ENCODE assay signal across 8 cellular contexts in the genomic region with DNA sequence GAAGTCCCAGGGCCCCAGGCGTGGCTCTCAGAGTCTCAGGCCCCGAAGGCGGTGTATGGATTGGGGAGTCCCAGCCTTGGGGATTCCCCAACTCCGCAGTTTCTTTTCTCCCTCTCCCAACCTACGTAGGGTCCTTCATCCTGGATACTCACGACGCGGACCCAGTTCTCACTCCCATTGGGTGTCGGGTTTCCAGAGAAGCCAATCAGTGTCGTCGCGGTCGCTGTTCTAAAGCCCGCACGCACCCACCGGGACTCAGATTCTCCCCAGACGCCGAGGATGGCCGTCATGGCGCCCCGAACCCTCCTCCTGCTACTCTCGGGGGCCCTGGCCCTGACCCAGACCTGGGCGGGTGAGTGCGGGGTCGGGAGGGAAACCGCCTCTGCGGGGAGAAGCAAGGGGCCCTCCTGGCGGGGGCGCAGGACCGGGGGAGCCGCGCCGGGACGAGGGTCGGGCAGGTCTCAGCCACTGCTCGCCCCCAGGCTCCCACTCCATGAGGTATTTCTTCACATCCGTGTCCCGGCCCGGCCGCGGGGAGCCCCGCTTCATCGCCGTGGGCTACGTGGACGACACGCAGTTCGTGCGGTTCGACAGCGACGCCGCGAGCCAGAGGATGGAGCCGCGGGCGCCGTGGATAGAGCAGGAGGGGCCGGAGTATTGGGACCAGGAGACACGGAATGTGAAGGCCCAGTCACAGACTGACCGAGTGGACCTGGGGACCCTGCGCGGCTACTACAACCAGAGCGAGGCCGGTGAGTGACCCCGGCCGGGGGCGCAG. TPM values are rescaled to one million over a fixed set of nuclear protein-coding genes. Genes with fewer than 3 reads are reported as not detected.
DNase-seq lines count a peak whose midpoint lies in the region; ATAC-seq and TF ChIP-seq lines count a peak whose summit lies in the region.

A gene (plus strand): TSS at position 258 of the 778 bp plus-strand sequence. CDS start 22 bp downstream, at position 280.

- H3K9me3 ChIP-seq in mammary epithelial cell (replicated peaks; ENCODE audit: insufficient read depth, low read length) (no peaks in the 10 kb centered on the region), iPS-20b (ENCODE audit: insufficient read depth, low read depth, low read length) (no peaks in the 10 kb centered on the region)

- H3K27ac ChIP-seq in mammary epithelial cell (ENCODE audit: insufficient read depth, low read depth, low read length), result peak within 1 kb of the TSS; percentile 93
- no peak within 1 kb of the TSS for H3K27ac ChIP-seq in iPS-20b (ENCODE audit: low read length)
- peak within 1 kb of the TSS; percentile 22 to 97 (median 89) for H3K27ac ChIP-seq in skin epidermis

- peak; percentile 92 for DNase-seq in ACHN
- peak; percentile 73 for DNase-seq in NCI-H2196 treated with DMSO at 0.1 percent for 48 hours (lab: John Stamatoyannopoulos, UW; ENCODE audit: unreplicated experiment)
- peak; percentile 97 for DNase-seq in mammary epithelial cell

- ATAC-seq in GM18873 (IDR thresholded peaks at IDR 0.05; ENCODE audit: low FRiP score, unreplicated experiment) (peak; percentile 87), HG03135 (IDR thresholded peaks at IDR 0.05; ENCODE audit: unreplicated experiment) (peak; percentile 91)

- in situ Hi-C loops in ACHN (cut with HindIII; ENCODE audit: low pct_ligation_motif_present, low pct_unique_long_range_greater_than_20kb, low sequenced_read_pairs) (no loop called here), mammary epithelial cell (cut with MboI; ENCODE audit: low sequenced_read_pairs in 2 of 2) (no loop called here)

- intact Hi-C loops in mammary epithelial cell (cut with micrococcal nuclease), result loop anchor here (1.0 to 5.0 kb wide), 3 partner anchors 34 to 94 kb away; no protein-coding TSS in a partner anchor

- peaks cover 15% of the 10 kb centered on the region for H3K79me2 ChIP-seq in mammary epithelial cell (ENCODE audit: insufficient read depth, low read length)

- CTCF ChIA-PET in mammary epithelial cell (lab: Charles Lee; ENCODE audit: low non-redundant PET), result no interaction called here

- H3K27me3 ChIP-seq in mammary epithelial cell (ENCODE audit: insufficient read depth, low read length) (no peaks in the 10 kb centered on the region), iPS-20b (ENCODE audit: insufficient read depth, low read length) (peaks cover 7% of the 10 kb centered on the region)

- H2AFZ ChIP-seq in mammary epithelial cell (ENCODE audit: low read depth, low read length), result peak within 1 kb of the TSS; percentile 89

- H3K9ac ChIP-seq in mammary epithelial cell (ENCODE audit: insufficient read depth, low read length) (peak within 1 kb of the TSS; percentile 79), iPS-20b (ENCODE audit: low read depth, low read length) (peak within 1 kb of the TSS; percentile 56; the same call in 1 of the 2 replicates)

- dilution Hi-C loops in mammary epithelial cell (cut with HindIII; ENCODE audit: low sequenced_read_pairs), result no loop called here

- H4K20me1 ChIP-seq in mammary epithelial cell (ENCODE audit: insufficient read depth, low read length), result no peaks in the 10 kb centered on the region

- H3K4me2 ChIP-seq in mammary epithelial cell (ENCODE audit: insufficient read depth, low read depth, low read length), result peak within 1 kb of the TSS; percentile 90

- H3K4me1 ChIP-seq in mammary epithelial cell (ENCODE audit: insufficient read depth, low read length), result peaks cover 8% of the 10 kb centered on the region
- H3K4me1 ChIP-seq in iPS-20b (ENCODE audit: insufficient read depth, low read length), result no peaks in the 10 kb centered on the region; the same call in 1 of the 2 replicates

- TF ChIP-seq CTCF in WI38 (IDR thresholded peaks at IDR 0.05; ENCODE audit: low read depth, low read length) (no peak), mammary epithelial cell (conservative IDR thresholded peaks at IDR 0.05 in 1 of 2, IDR thresholded peaks at IDR 0.05 in 1 of 2; ENCODE audit: extremely low read depth in 1 of 2, insufficient read depth in 1 of 2, low read depth in 1 of 2, low read length in 2 of 2) (peak in 1 of 2 donors; percentile 13)

- H3K36me3 ChIP-seq in mammary epithelial cell (ENCODE audit: insufficient read depth, low read length) (peaks cover 4% of the 10 kb centered on the region), iPS-20b (ENCODE audit: insufficient read depth, low read depth, low read length) (peaks cover 5% of the 10 kb centered on the region; the same call in 1 of the 2 replicates)

- H3K4me3 ChIP-seq in WI38 (ENCODE audit: low read depth, low read length), result peak within 1 kb of the TSS; percentile 67
- H3K4me3 ChIP-seq in mammary epithelial cell (replicated peaks in 1 of 3; ENCODE audit: insufficient read depth in 1 of 3, low read depth in 2 of 3, low read length in 3 of 3), result peak within 1 kb of the TSS; percentile 65 to 84 (median 75)
- H3K4me3 ChIP-seq in iPS-20b (ENCODE audit: low read length), result peak within 1 kb of the TSS; percentile 69
- peak within 1 kb of the TSS; percentile 41 to 99 (median 72) for H3K4me3 ChIP-seq in skin epidermis

- TSS peak; percentile 69 for BruUV-seq in mammary epithelial cell (replicated peaks; lab: Mats Ljungman, UMichigan)

- 0% methylated on average over 7 of the region's 68 CpGs for WGBS in mammary epithelial cell (ENCODE audit: low coverage, missing lambda C conversion rate)

RNA-seq across cellular contexts. Expression of the gene that starts here (rescaled TPM):
- total RNA-seq in mammary epithelial cell, result 100 to 1,000 TPM; 217 to 345 TPM
- polyA plus RNA-seq in mammary epithelial cell, result 291 TPM
- polyA minus RNA-seq in mammary epithelial cell, result 188 TPM
